ENCODE assay signal across 21 cellular contexts in genomic region chr15:44603126-44603525, GRCh38.
"Had no signal": no experiment of that assay in that cellular context is flagged by ENCODE, and none has a peak within 500 bp of the region (broad histone marks: within the 10 kb centered on the region; RNA-seq: fewer than 3 reads in every experiment).

No MANE protein-coding gene starts in this region.

- H3K4me3 Mint-ChIP-seq: activated B cell treated with CpG ODN at 0.5 μM for 24 hours; mesothelial cell of epicardium; natural killer cell treated with Interleukin-12 subunit alpha and Interleukin-12 subunit beta and Interleukin-15 and Interleukin-18, amount 100 ng/mL, for 72 hours; stimulated activated naive CD8-positive, alpha-beta T cell treated with anti-CD3 and anti-CD28 coated beads, Interleukin-15, Interleukin-2, amounts not matched to agents 100 ng/mL and 50 ng/mL, for 24 hours had no signal

- DNase-seq: activated B cell treated with CpG ODN at 0.5 μM for 24 hours; activated CD4-positive, alpha-beta T cell treated with anti-CD3 and anti-CD28 coated beads, Interleukin-2, amount 50 U/mL, for 1 hour; activated CD8-positive, alpha-beta memory T cell treated with anti-CD3 and anti-CD28 coated beads for 24 hours; activated CD8-positive, alpha-beta memory T cell treated with anti-CD3 and anti-CD28 coated beads, Interleukin-2, amount 50 U/mL, for 4 hours; anterior cingulate cortex; brain microvascular endothelial cell; caudate nucleus; effector memory CD4-positive, alpha-beta T cell; foreskin melanocyte; glutamatergic neuron; hippocampal formation; kidney glomerular epithelial cell; left lung; ovary; spleen; stimulated activated CD4-positive, alpha-beta T cell treated with anti-CD3 and anti-CD28 coated beads, Interleukin-4, amount 100 ng/mL, for 24 hours; T1000 had no signal

- H3K27me3 Mint-ChIP-seq: activated B cell treated with CpG ODN at 0.5 μM for 24 hours; natural killer cell treated with Interleukin-12 subunit alpha and Interleukin-12 subunit beta and Interleukin-15 and Interleukin-18, amount 100 ng/mL, for 72 hours; stimulated activated naive CD8-positive, alpha-beta T cell treated with anti-CD3 and anti-CD28 coated beads, Interleukin-15, Interleukin-2, amounts not matched to agents 100 ng/mL and 50 ng/mL, for 24 hours had no signal

- H3K27ac Mint-ChIP-seq: activated B cell treated with CpG ODN at 0.5 μM for 24 hours; mesothelial cell of epicardium; natural killer cell treated with Interleukin-12 subunit alpha and Interleukin-12 subunit beta and Interleukin-15 and Interleukin-18, amount 100 ng/mL, for 72 hours; stimulated activated naive CD8-positive, alpha-beta T cell treated with anti-CD3 and anti-CD28 coated beads, Interleukin-15, Interleukin-2, amounts not matched to agents 100 ng/mL and 50 ng/mL, for 24 hours had no signal

- H3K4me1 Mint-ChIP-seq: activated B cell treated with CpG ODN at 0.5 μM for 24 hours had no signal

- H3K9me3 Mint-ChIP-seq: activated B cell treated with CpG ODN at 0.5 μM for 24 hours; mesothelial cell of epicardium; natural killer cell treated with Interleukin-12 subunit alpha and Interleukin-12 subunit beta and Interleukin-15 and Interleukin-18, amount 100 ng/mL, for 72 hours; stimulated activated naive CD8-positive, alpha-beta T cell treated with anti-CD3 and anti-CD28 coated beads, Interleukin-15, Interleukin-2, amounts not matched to agents 100 ng/mL and 50 ng/mL, for 24 hours had no signal

- ATAC-seq: esophagus mucosa; left lung; natural killer cell treated with Interleukin-12 subunit alpha and Interleukin-12 subunit beta and Interleukin-15 and Interleukin-18, amount 100 ng/mL, for 72 hours had no signal
